1 cellular context compared by ENCODE assay signal in the genomic region with DNA sequence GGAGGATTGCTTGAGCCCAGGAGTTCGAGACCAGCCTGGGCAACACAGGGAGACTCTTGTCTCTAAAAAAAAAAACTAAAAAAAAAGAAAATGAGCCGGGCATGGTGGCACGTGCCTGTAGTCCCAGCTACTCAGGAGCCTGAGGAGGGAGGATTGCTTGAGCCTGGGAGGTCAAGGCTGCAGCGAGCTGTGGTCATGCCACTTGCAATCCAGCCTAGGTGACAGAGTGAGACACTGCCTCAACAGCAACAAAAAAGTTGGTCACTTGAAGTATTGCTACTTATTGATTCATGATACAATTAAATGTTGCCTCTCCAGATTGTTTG.
TF ChIP-seq lines count a peak whose summit lies in the region.

No MANE protein-coding gene starts in this region.

TF ChIP-seq in HepG2, 621 proteins besides CTCF, POLR2A, EP300 and RAD21:
- TF ChIP-seq ZNF724P (CRISPR knock-in tag; IDR thresholded peaks at IDR 0.05; ENCODE audit: borderline replicate concordance) (no peak), ZNF598 (CRISPR knock-in tag; IDR thresholded peaks at IDR 0.05; ENCODE audit: borderline replicate concordance) (0 out of 2 replicates have a peak, but pooled peaks have one; percentile 6), ZMYM3 (CRISPR knock-in tag; IDR thresholded peaks at IDR 0.05) (0 out of 2 replicates have a peak, but pooled peaks have one; percentile 31), IRF2 (CRISPR knock-in tag; IDR thresholded peaks at IDR 0.05) (no peak), ZNF749 (CRISPR knock-in tag; IDR thresholded peaks at IDR 0.05; ENCODE audit: borderline replicate concordance) (no peak), RBAK (CRISPR knock-in tag; IDR thresholded peaks at IDR 0.05) (no peak), ZNF557 (CRISPR knock-in tag; IDR thresholded peaks at IDR 0.05) (peak; percentile 8; the same call in 1 of the 2 replicates), ZNF343 (CRISPR knock-in tag; IDR thresholded peaks at IDR 0.05) (no peak), TAF15 (IDR thresholded peaks at IDR 0.05; ENCODE audit: low read depth, low read length, poor library complexity, severe bottlenecking) (no peak), NCOA2 (CRISPR knock-in tag; IDR thresholded peaks at IDR 0.05) (0 out of 2 replicates have a peak, but pooled peaks have one; percentile 4), ZNF761 (CRISPR knock-in tag; conservative IDR thresholded peaks at IDR 0.05) (0 out of 2 replicates have a peak, but pooled peaks have one; percentile 3), ZFY (CRISPR knock-in tag; IDR thresholded peaks at IDR 0.05) (0 out of 2 replicates have a peak, but pooled peaks have one; percentile 4), KDM3A (CRISPR knock-in tag; IDR thresholded peaks at IDR 0.05; ENCODE audit: low read depth) (0 out of 2 replicates have a peak, but pooled peaks have one; percentile 6), TOPORS (CRISPR knock-in tag; IDR thresholded peaks at IDR 0.05) (0 out of 2 replicates have a peak, but pooled peaks have one; percentile 4), LCORL (IDR thresholded peaks at IDR 0.05) (no peak), LCORL (CRISPR knock-in tag; IDR thresholded peaks at IDR 0.05) (peak; percentile 1; the same call in 1 of the 2 replicates), CCDC6 (CRISPR knock-in tag; IDR thresholded peaks at IDR 0.05) (0 out of 2 replicates have a peak, but pooled peaks have one; percentile 3), SRY (CRISPR knock-in tag; IDR thresholded peaks at IDR 0.05) (0 out of 2 replicates have a peak, but pooled peaks have one; percentile 13), ZMAT3 (CRISPR knock-in tag; conservative IDR thresholded peaks at IDR 0.05) (no peak), YEATS4 (CRISPR knock-in tag; IDR thresholded peaks at IDR 0.05; ENCODE audit: borderline replicate concordance) (peak; percentile 10; the same call in 1 of the 2 replicates), CBX5 (CRISPR knock-in tag; IDR thresholded peaks at IDR 0.05; ENCODE audit: borderline replicate concordance) (0 out of 2 replicates have a peak, but pooled peaks have one; percentile 27), ZNF549 (CRISPR knock-in tag; IDR thresholded peaks at IDR 0.05) (no peak)
- TF ChIP-seq, protein P1, sequence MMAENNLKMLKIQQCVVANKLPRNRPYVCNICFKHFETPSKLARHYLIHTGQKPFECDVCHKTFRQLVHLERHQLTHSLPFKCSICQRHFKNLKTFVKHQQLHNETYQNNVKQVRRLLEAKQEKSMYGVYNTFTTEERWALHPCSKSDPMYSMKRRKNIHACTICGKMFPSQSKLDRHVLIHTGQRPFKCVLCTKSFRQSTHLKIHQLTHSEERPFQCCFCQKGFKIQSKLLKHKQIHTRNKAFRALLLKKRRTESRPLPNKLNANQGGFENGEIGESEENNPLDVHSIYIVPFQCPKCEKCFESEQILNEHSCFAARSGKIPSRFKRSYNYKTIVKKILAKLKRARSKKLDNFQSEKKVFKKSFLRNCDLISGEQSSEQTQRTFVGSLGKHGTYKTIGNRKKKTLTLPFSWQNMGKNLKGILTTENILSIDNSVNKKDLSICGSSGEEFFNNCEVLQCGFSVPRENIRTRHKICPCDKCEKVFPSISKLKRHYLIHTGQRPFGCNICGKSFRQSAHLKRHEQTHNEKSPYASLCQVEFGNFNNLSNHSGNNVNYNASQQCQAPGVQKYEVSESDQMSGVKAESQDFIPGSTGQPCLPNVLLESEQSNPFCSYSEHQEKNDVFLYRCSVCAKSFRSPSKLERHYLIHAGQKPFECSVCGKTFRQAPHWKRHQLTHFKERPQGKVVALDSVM (CRISPR knock-in tag; IDR thresholded peaks at IDR 0.05): peak; percentile 99
- TF ChIP-seq, protein P2, sequence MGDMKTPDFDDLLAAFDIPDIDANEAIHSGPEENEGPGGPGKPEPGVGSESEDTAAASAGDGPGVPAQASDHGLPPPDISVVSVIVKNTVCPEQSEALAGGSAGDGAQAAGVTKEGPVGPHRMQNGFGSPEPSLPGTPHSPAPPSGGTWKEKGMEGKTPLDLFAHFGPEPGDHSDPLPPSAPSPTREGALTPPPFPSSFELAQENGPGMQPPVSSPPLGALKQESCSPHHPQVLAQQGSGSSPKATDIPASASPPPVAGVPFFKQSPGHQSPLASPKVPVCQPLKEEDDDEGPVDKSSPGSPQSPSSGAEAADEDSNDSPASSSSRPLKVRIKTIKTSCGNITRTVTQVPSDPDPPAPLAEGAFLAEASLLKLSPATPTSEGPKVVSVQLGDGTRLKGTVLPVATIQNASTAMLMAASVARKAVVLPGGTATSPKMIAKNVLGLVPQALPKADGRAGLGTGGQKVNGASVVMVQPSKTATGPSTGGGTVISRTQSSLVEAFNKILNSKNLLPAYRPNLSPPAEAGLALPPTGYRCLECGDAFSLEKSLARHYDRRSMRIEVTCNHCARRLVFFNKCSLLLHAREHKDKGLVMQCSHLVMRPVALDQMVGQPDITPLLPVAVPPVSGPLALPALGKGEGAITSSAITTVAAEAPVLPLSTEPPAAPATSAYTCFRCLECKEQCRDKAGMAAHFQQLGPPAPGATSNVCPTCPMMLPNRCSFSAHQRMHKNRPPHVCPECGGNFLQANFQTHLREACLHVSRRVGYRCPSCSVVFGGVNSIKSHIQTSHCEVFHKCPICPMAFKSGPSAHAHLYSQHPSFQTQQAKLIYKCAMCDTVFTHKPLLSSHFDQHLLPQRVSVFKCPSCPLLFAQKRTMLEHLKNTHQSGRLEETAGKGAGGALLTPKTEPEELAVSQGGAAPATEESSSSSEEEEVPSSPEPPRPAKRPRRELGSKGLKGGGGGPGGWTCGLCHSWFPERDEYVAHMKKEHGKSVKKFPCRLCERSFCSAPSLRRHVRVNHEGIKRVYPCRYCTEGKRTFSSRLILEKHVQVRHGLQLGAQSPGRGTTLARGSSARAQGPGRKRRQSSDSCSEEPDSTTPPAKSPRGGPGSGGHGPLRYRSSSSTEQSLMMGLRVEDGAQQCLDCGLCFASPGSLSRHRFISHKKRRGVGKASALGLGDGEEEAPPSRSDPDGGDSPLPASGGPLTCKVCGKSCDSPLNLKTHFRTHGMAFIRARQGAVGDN (CRISPR knock-in tag; IDR thresholded peaks at IDR 0.05): 0 out of 2 replicates have a peak, but pooled peaks have one; percentile 5
- TF ChIP-seq, protein P3, sequence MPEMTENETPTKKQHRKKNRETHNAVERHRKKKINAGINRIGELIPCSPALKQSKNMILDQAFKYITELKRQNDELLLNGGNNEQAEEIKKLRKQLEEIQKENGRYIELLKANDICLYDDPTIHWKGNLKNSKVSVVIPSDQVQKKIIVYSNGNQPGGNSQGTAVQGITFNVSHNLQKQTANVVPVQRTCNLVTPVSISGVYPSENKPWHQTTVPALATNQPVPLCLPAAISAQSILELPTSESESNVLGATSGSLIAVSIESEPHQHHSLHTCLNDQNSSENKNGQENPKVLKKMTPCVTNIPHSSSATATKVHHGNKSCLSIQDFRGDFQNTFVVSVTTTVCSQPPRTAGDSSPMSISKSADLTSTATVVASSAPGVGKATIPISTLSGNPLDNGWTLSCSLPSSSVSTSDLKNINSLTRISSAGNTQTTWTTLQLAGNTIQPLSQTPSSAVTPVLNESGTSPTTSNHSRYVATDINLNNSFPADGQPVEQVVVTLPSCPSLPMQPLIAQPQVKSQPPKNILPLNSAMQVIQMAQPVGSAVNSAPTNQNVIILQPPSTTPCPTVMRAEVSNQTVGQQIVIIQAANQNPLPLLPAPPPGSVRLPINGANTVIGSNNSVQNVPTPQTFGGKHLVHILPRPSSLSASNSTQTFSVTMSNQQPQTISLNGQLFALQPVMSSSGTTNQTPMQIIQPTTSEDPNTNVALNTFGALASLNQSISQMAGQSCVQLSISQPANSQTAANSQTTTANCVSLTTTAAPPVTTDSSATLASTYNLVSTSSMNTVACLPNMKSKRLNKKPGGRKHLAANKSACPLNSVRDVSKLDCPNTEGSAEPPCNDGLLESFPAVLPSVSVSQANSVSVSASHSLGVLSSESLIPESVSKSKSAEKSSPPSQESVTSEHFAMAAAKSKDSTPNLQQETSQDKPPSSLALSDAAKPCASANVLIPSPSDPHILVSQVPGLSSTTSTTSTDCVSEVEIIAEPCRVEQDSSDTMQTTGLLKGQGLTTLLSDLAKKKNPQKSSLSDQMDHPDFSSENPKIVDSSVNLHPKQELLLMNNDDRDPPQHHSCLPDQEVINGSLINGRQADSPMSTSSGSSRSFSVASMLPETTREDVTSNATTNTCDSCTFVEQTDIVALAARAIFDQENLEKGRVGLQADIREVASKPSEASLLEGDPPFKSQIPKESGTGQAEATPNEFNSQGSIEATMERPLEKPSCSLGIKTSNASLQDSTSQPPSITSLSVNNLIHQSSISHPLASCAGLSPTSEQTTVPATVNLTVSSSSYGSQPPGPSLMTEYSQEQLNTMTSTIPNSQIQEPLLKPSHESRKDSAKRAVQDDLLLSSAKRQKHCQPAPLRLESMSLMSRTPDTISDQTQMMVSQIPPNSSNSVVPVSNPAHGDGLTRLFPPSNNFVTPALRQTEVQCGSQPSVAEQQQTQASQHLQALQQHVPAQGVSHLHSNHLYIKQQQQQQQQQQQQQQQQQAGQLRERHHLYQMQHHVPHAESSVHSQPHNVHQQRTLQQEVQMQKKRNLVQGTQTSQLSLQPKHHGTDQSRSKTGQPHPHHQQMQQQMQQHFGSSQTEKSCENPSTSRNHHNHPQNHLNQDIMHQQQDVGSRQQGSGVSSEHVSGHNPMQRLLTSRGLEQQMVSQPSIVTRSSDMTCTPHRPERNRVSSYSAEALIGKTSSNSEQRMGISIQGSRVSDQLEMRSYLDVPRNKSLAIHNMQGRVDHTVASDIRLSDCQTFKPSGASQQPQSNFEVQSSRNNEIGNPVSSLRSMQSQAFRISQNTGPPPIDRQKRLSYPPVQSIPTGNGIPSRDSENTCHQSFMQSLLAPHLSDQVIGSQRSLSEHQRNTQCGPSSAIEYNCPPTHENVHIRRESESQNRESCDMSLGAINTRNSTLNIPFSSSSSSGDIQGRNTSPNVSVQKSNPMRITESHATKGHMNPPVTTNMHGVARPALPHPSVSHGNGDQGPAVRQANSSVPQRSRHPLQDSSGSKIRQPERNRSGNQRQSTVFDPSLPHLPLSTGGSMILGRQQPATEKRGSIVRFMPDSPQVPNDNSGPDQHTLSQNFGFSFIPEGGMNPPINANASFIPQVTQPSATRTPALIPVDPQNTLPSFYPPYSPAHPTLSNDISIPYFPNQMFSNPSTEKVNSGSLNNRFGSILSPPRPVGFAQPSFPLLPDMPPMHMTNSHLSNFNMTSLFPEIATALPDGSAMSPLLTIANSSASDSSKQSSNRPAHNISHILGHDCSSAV (CRISPR knock-in tag; IDR thresholded peaks at IDR 0.05; ENCODE audit: borderline replicate concordance): 0 out of 2 replicates have a peak, but pooled peaks have one; percentile 20
- TF ChIP-seq, protein P4, sequence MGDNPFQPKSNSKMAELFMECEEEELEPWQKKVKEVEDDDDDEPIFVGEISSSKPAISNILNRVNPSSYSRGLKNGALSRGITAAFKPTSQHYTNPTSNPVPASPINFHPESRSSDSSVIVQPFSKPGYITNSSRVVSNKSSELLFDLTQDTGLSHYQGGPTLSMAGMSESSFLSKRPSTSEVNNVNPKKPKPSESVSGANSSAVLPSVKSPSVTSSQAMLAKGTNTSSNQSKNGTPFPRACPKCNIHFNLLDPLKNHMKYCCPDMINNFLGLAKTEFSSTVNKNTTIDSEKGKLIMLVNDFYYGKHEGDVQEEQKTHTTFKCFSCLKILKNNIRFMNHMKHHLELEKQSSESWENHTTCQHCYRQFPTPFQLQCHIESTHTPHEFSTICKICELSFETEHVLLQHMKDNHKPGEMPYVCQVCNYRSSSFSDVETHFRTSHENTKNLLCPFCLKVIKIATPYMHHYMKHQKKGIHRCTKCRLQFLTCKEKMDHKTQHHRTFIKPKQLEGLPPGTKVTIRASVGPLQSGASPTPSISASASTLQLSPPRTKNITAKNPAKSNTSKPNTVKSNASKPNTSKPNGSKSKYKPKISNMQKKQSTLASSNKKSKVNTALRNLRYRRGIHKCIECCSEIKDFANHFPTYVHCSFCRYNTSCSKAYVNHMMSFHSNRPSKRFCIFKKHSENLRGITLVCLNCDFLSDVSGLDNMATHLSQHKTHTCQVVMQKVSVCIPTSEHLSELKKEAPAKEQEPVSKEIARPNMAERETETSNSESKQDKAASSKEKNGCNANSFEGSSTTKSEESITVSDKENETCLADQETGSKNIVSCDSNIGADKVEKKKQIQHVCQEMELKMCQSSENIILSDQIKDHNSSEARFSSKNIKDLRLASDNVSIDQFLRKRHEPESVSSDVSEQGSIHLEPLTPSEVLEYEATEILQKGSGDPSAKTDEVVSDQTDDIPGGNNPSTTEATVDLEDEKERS (CRISPR knock-in tag; IDR thresholded peaks at IDR 0.05): peak; percentile 59; the same call in 1 of the 2 replicates
- TF ChIP-seq, protein P5, sequence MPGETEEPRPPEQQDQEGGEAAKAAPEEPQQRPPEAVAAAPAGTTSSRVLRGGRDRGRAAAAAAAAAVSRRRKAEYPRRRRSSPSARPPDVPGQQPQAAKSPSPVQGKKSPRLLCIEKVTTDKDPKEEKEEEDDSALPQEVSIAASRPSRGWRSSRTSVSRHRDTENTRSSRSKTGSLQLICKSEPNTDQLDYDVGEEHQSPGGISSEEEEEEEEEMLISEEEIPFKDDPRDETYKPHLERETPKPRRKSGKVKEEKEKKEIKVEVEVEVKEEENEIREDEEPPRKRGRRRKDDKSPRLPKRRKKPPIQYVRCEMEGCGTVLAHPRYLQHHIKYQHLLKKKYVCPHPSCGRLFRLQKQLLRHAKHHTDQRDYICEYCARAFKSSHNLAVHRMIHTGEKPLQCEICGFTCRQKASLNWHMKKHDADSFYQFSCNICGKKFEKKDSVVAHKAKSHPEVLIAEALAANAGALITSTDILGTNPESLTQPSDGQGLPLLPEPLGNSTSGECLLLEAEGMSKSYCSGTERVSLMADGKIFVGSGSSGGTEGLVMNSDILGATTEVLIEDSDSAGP (CRISPR knock-in tag; IDR thresholded peaks at IDR 0.05; ENCODE audit: borderline replicate concordance): peak; percentile 50; the same call in 1 of the 2 replicates
- TF ChIP-seq, protein P6, sequence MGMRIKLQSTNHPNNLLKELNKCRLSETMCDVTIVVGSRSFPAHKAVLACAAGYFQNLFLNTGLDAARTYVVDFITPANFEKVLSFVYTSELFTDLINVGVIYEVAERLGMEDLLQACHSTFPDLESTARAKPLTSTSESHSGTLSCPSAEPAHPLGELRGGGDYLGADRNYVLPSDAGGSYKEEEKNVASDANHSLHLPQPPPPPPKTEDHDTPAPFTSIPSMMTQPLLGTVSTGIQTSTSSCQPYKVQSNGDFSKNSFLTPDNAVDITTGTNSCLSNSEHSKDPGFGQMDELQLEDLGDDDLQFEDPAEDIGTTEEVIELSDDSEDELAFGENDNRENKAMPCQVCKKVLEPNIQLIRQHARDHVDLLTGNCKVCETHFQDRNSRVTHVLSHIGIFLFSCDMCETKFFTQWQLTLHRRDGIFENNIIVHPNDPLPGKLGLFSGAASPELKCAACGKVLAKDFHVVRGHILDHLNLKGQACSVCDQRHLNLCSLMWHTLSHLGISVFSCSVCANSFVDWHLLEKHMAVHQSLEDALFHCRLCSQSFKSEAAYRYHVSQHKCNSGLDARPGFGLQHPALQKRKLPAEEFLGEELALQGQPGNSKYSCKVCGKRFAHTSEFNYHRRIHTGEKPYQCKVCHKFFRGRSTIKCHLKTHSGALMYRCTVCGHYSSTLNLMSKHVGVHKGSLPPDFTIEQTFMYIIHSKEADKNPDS (CRISPR knock-in tag; IDR thresholded peaks at IDR 0.05): peak; percentile 10; the same call in 1 of the 2 replicates
- TF ChIP-seq, protein P7, sequence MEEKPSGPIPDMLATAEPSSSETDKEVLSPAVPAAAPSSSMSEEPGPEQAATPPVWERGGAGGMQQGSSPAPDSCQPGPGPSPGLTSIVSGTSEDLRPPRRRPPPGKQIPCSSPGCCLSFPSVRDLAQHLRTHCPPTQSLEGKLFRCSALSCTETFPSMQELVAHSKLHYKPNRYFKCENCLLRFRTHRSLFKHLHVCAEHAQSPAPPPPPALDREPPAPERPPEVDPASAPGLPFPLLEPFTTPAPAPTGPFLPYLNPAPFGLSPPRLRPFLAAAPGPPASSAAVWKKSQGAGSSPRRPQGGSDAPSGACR (CRISPR knock-in tag; IDR thresholded peaks at IDR 0.05): 0 out of 2 replicates have a peak, but pooled peaks have one; percentile 21
